Comparison of ENCODE assay signal across 28 cellular contexts in genomic region chr13:21544515-21544914, GRCh38.
"Had no signal": no experiment of that assay in that cellular context is flagged by ENCODE, and none has a peak within 500 bp of the region (broad histone marks: within the 10 kb centered on the region; RNA-seq: fewer than 3 reads in every experiment).

No MANE protein-coding gene starts in this region.

- H3K27ac ChIP-seq: colonic mucosa, epithelial cell of prostate, esophagus squamous epithelium, gastroesophageal sphincter, heart left ventricle, hepatocyte, left lung, lower lobe of right lung had no signal

- H3K36me3 Mint-ChIP-seq: immature natural killer cell had no signal

- H3K4me3 ChIP-seq: colonic mucosa, esophagus squamous epithelium, gastroesophageal sphincter, heart left ventricle, hepatocyte, left lung, lower lobe of right lung, mucosa of descending colon had no signal

- H3K9me3 Mint-ChIP-seq: dendritic cell treated with granulocyte-macrophage colony-stimulating factor and Interleukin-4, amounts not matched to agents 40 ng/mL and 50 ng/mL, for 4 days; endodermal cell; immature natural killer cell; naive B cell had no signal

- H3K27me3 Mint-ChIP-seq: dendritic cell treated with granulocyte-macrophage colony-stimulating factor and Interleukin-4, amounts not matched to agents 40 ng/mL and 50 ng/mL, for 4 days; naive B cell had no signal

- H3K4me1 Mint-ChIP-seq: endodermal cell had no signal

- H3K4me1 ChIP-seq: colonic mucosa had no signal

- H3K9me3 ChIP-seq: colonic mucosa, esophagus squamous epithelium, gastroesophageal sphincter, heart left ventricle, left lung, lower lobe of right lung, mucosa of descending colon had no signal

- ATAC-seq: esophagus mucosa, gastroesophageal sphincter, heart left ventricle, left cardiac atrium, left lung, left ventricle myocardium superior, lower lobe of right lung, mucosa of descending colon had no signal

- DNase-seq: colonic mucosa; cortex of kidney; effector CD4-positive, alpha-beta T cell; effector memory CD4-positive, alpha-beta T cell; endodermal cell; erythroblast; esophagus squamous epithelium; foreskin fibroblast; foreskin melanocyte; heart left ventricle; hypothalamus; immature natural killer cell; islet precursor cell; kidney; kidney glomerular epithelial cell; left cardiac atrium; left lung; left ventricle myocardium superior; lower lobe of right lung; mucosa of descending colon; naive B cell had no signal

- FAIRE-seq: endometrium, kidney had no signal

- H3K4me3 Mint-ChIP-seq: dendritic cell treated with granulocyte-macrophage colony-stimulating factor and Interleukin-4, amounts not matched to agents 40 ng/mL and 50 ng/mL, for 4 days; endodermal cell; immature natural killer cell; mesothelial cell of epicardium had no signal

- H3K36me3 ChIP-seq: colonic mucosa, lower lobe of right lung had no signal

- H3K27ac Mint-ChIP-seq: dendritic cell treated with granulocyte-macrophage colony-stimulating factor and Interleukin-4, amounts not matched to agents 40 ng/mL and 50 ng/mL, for 4 days; endodermal cell; mesothelial cell of epicardium had no signal
